20 cellular contexts compared by ENCODE assay signal in genomic region chr17:82361885-82362633, GRCh38. TPM values are rescaled to one million over a fixed set of nuclear protein-coding genes. Genes with fewer than 3 reads are reported as not detected.
DNase-seq lines count a peak whose midpoint lies in the region; ATAC-seq, FAIRE-seq and TF ChIP-seq lines count a peak whose summit lies in the region.
"Had no signal": no experiment of that assay in that cellular context is flagged by ENCODE, and none has a peak within 500 bp of the region (broad histone marks: within the 10 kb centered on the region; RNA-seq: fewer than 3 reads in every experiment).

No MANE protein-coding gene starts in this region.

- H3K27me3 ChIP-seq in mesendoderm (ENCODE audit: insufficient read depth, low read length, poor library complexity) (no peaks in the 10 kb centered on the region), small intestine (ENCODE audit: control insufficient read depth in 2 of 2, insufficient read depth in 2 of 2, low read length in 2 of 2) (peaks cover 0 to 6% of the 10 kb centered on the region in 2 donors)

- H2BK15ac ChIP-seq in mesendoderm (replicated peaks; ENCODE audit: low read depth): no peak overlapping the region

- H3K36me3 Mint-ChIP-seq in activated T-cell treated with anti-CD3 and anti-CD28 coated beads, Interleukin-2, amount 50 U/mL, for 24 hours (ENCODE audit: low read depth): no peaks in the 10 kb centered on the region
- no peaks in the 10 kb centered on the region for H3K36me3 Mint-ChIP-seq in activated T-helper 17 cell treated with anti-CD3 and anti-CD28 coated beads, Interleukin-2, amount 50 U/mL, for 72 hours (ENCODE audit: low read depth)

- no peaks in the 10 kb centered on the region for H3K79me1 ChIP-seq in mesendoderm (ENCODE audit: low read length)

- no peak for DNase-seq in activated T-cell treated with anti-CD3 and anti-CD28 coated beads, Interleukin-2, amount 50 U/mL, for 24 hours
- no peak for DNase-seq in activated T-cell treated with anti-CD3 and anti-CD28 coated beads, Interleukin-2, amount 50 U/mL, for 48 hours
- DNase-seq in mesendoderm (no peak), cortex of kidney (lab: John Stamatoyannopoulos, UW) (no peak), NCI-H510A treated with DMSO at 0.1 percent for 48 hours (lab: John Stamatoyannopoulos, UW) (no peak), small intestine (no peak), lower leg skin (ENCODE audit: low spot score in 2 of 2) (no peak)
- DNase-seq: CD4-positive, alpha-beta T cell; DMS53; NCI-H1105; NCI-H1694; NCI-H774; RPMI8226; SHP77 treated with DMSO at 0.1 percent for 48 hours had no signal

- H3K23ac ChIP-seq in mesendoderm (ENCODE audit: low read length): no peak overlapping the region

- WGBS in mesendoderm (ENCODE audit: extremely low coverage, insufficient coverage, low lambda C conversion rate): no CpG with 5 or more reads among the region's 6 CpGs
- WGBS in small intestine, 3 donors: 88 to 93% (median 92%) methylated on average over 6 of the region's 6 CpGs
- 89 to 97% methylated on average over 6 of the region's 6 CpGs for WGBS in lower leg skin, 2 donors

- H3K18ac ChIP-seq in mesendoderm (ENCODE audit: low read length): no peak overlapping the region

- FAIRE-seq in small intestine (lab: Jason Lieb, UNC): no peak
- FAIRE-seq: A204.1, GM12891 had no signal

- no peak overlapping the region for H2AK5ac ChIP-seq in mesendoderm (ENCODE audit: low read length)

- peaks cover 6% of the 10 kb centered on the region for H3K27me3 Mint-ChIP-seq in activated T-cell treated with anti-CD3 and anti-CD28 coated beads, Interleukin-2, amount 50 U/mL, for 24 hours
- peaks cover 7% of the 10 kb centered on the region for H3K27me3 Mint-ChIP-seq in activated T-helper 17 cell treated with anti-CD3 and anti-CD28 coated beads, Interleukin-2, amount 50 U/mL, for 72 hours

- H2BK120ac ChIP-seq in mesendoderm (ENCODE audit: low read depth, low read length): no peak overlapping the region

- H3K27ac Mint-ChIP-seq in activated T-cell treated with anti-CD3 and anti-CD28 coated beads, Interleukin-2, amount 50 U/mL, for 24 hours: peak overlapping the region; percentile 41
- peak overlapping the region; percentile 13 for H3K27ac Mint-ChIP-seq in activated T-helper 17 cell treated with anti-CD3 and anti-CD28 coated beads, Interleukin-2, amount 50 U/mL, for 72 hours
- H3K27ac Mint-ChIP-seq: CD4-positive, alpha-beta T cell; GM23338 had no signal

- no peaks in the 10 kb centered on the region for H3K79me2 ChIP-seq in mesendoderm (ENCODE audit: control insufficient read depth, insufficient read depth, low read length)

- no peak overlapping the region for H2BK5ac ChIP-seq in mesendoderm (ENCODE audit: low read length)

- no peaks in the 10 kb centered on the region for H3K9me3 ChIP-seq in small intestine (ENCODE audit: control insufficient read depth, low read depth)

- H3K27ac ChIP-seq in mesendoderm (ENCODE audit: low read depth, low read length) (no peak overlapping the region), small intestine (ENCODE audit: low read depth in 1 of 2, low read length in 1 of 2) (no peak overlapping the region)

- peaks cover 7% of the 10 kb centered on the region for H3K4me1 Mint-ChIP-seq in activated T-cell treated with anti-CD3 and anti-CD28 coated beads, Interleukin-2, amount 50 U/mL, for 24 hours (ENCODE audit: low read depth)
- H3K4me1 Mint-ChIP-seq in activated T-helper 17 cell treated with anti-CD3 and anti-CD28 coated beads, Interleukin-2, amount 50 U/mL, for 72 hours: no peaks in the 10 kb centered on the region

- no peak for ATAC-seq in activated T-helper 17 cell treated with anti-CD3 and anti-CD28 coated beads, Interleukin-2, amount 50 U/mL, for 72 hours (replicated peaks)

- intact Hi-C loops in lower leg skin (cut with DNase I; ENCODE audit: low total_unique reads): loop anchor here (5.0 kb wide), 1 partner anchor 330 kb away; the partner anchor contains the start of gene RAC3

- no peak overlapping the region for H3K4me2 ChIP-seq in mesendoderm (ENCODE audit: low read length)
- H3K4me2 ChIP-seq: GM23338 had no signal

- H3K36me3 ChIP-seq in mesendoderm (ENCODE audit: control insufficient read depth, insufficient read depth, low read length) (no peaks in the 10 kb centered on the region), small intestine (ENCODE audit: control insufficient read depth in 2 of 2, insufficient read depth in 2 of 2, low read length in 2 of 2) (no peaks in the 10 kb centered on the region)

- H3K4me3 Mint-ChIP-seq in activated T-cell treated with anti-CD3 and anti-CD28 coated beads, Interleukin-2, amount 50 U/mL, for 24 hours: no peak overlapping the region
- H3K4me3 Mint-ChIP-seq in activated T-helper 17 cell treated with anti-CD3 and anti-CD28 coated beads, Interleukin-2, amount 50 U/mL, for 72 hours: no peak overlapping the region
- H3K4me3 Mint-ChIP-seq: CD4-positive, alpha-beta T cell; GM23338 had no signal

- H3K56ac ChIP-seq in mesendoderm (ENCODE audit: low read length): peak overlapping the region; percentile 34

- TF ChIP-seq POLR2A in lower leg skin (IDR thresholded peaks at IDR 0.05): no peak

- no peak overlapping the region for H3K9ac ChIP-seq in mesendoderm (ENCODE audit: low read length)

- TF ChIP-seq CTCF in lower leg skin (IDR thresholded peaks at IDR 0.05): no peak

- H3K4me3 ChIP-seq in mesendoderm (ENCODE audit: low read length) (no peak overlapping the region), small intestine (ENCODE audit: low read depth in 1 of 2, low read length in 2 of 2) (no peak overlapping the region), lower leg skin (ENCODE audit: low read depth, poor library complexity, severe bottlenecking) (no peak overlapping the region)
- H3K4me3 ChIP-seq: GM23338 had no signal

- no peak overlapping the region for H4K5ac ChIP-seq in mesendoderm (ENCODE audit: low read length)

- no peak overlapping the region for H3K4ac ChIP-seq in mesendoderm (ENCODE audit: low read depth, low read length)

- H3K4me1 ChIP-seq in mesendoderm (ENCODE audit: control insufficient read depth, low read depth, low read length): no peaks in the 10 kb centered on the region
- H3K4me1 ChIP-seq in small intestine (ENCODE audit: control insufficient read depth in 2 of 2, insufficient read depth in 1 of 2, low read depth in 1 of 2, low read length in 1 of 2): no peaks in the 10 kb centered on the region

- H4K8ac ChIP-seq in mesendoderm (ENCODE audit: low read depth, low read length): no peak overlapping the region

- H3K9me3 Mint-ChIP-seq in activated T-cell treated with anti-CD3 and anti-CD28 coated beads, Interleukin-2, amount 50 U/mL, for 24 hours: peaks cover 3% of the 10 kb centered on the region
- no peaks in the 10 kb centered on the region for H3K9me3 Mint-ChIP-seq in activated T-helper 17 cell treated with anti-CD3 and anti-CD28 coated beads, Interleukin-2, amount 50 U/mL, for 72 hours
- H3K9me3 Mint-ChIP-seq: CD4-positive, alpha-beta T cell; GM23338 had no signal

RNA-seq across cellular contexts. Expression of gene TEX19, which starts 3.0 kb away (rescaled TPM):
- under 1 TPM in 1 of 2 donors, not detected in 1; 0.28 TPM for total RNA-seq in activated T-helper 17 cell treated with anti-CD3 and anti-CD28 coated beads, Interleukin-2, amount 50 U/mL, for 72 hours
- polyA plus RNA-seq in mesendoderm (2013, experiment 1 of 2): 0.51 TPM
- polyA plus RNA-seq in mesendoderm (2013, experiment 2 of 2): 0.32 TPM
- polyA plus RNA-seq in small intestine: under 1 TPM in 1 of 3 donors, not detected in 2; 0.07 TPM
- not detected for total RNA-seq in lower leg skin
- total RNA-seq: CD4-positive, alpha-beta T cell had no signal

RNA-seq across cellular contexts. Expression of gene UTS2R, which starts 9.5 kb away (rescaled TPM):
- under 1 TPM in 1 of 2 donors, not detected in 1; 0.45 TPM for total RNA-seq in activated T-helper 17 cell treated with anti-CD3 and anti-CD28 coated beads, Interleukin-2, amount 50 U/mL, for 72 hours
- polyA plus RNA-seq in mesendoderm (2013, experiment 1 of 2): 0.07 TPM
- 0.06 TPM for polyA plus RNA-seq in mesendoderm (2013, experiment 2 of 2)
- polyA plus RNA-seq in small intestine: not detected
- not detected for total RNA-seq in lower leg skin
- total RNA-seq: CD4-positive, alpha-beta T cell; NCI-H460 had no signal
- polyA plus RNA-seq: BJ, GM23338 had no signal

RNA-seq across cellular contexts. Expression of gene SECTM1, which starts 28.5 kb away (rescaled TPM):
- total RNA-seq in activated T-helper 17 cell treated with anti-CD3 and anti-CD28 coated beads, Interleukin-2, amount 50 U/mL, for 72 hours: 10 to 100 TPM; 16.4 to 22.3 TPM
- 0.03 TPM for polyA plus RNA-seq in mesendoderm (2013, experiment 1 of 2)
- 0.01 TPM for polyA plus RNA-seq in mesendoderm (2013, experiment 2 of 2)
- polyA plus RNA-seq in small intestine: 10 to 100 TPM; 14.0 to 81.9 (median 38.2) TPM
- total RNA-seq in lower leg skin: 10 to 100 TPM; 12.4 to 16.3 (median 14.5) TPM

RNA-seq across cellular contexts. Expression of gene CD7, which starts 44.7 kb away (rescaled TPM):
- total RNA-seq in activated T-helper 17 cell treated with anti-CD3 and anti-CD28 coated beads, Interleukin-2, amount 50 U/mL, for 72 hours: 100 to 1,000 TPM; 193 to 378 TPM
- 0.34 TPM for polyA plus RNA-seq in mesendoderm (2013, experiment 1 of 2)
- 0.39 TPM for polyA plus RNA-seq in mesendoderm (2013, experiment 2 of 2)
- polyA plus RNA-seq in small intestine: 10 to 100 TPM in 1 of 3 donors, 1 to 10 TPM in 2; 3.4 to 10.8 (median 6.5) TPM
- under 1 TPM in 2 of 4 donors, not detected in 2; 0.45 to 0.99 TPM for total RNA-seq in lower leg skin
- total RNA-seq: NCI-H460 had no signal

RNA-seq across cellular contexts. Expression of gene HEXD, which starts 56.1 kb away (rescaled TPM):
- 10 to 100 TPM; 25.1 to 31.9 TPM for total RNA-seq in activated T-helper 17 cell treated with anti-CD3 and anti-CD28 coated beads, Interleukin-2, amount 50 U/mL, for 72 hours
- 7.0 TPM for polyA plus RNA-seq in mesendoderm (2013, experiment 1 of 2)
- 6.5 TPM for polyA plus RNA-seq in mesendoderm (2013, experiment 2 of 2)
- polyA plus RNA-seq in small intestine: 100 to 1,000 TPM in 2 of 3 donors, 10 to 100 TPM in 1; 40.8 to 254 (median 207) TPM
- total RNA-seq in lower leg skin: 10 to 100 TPM; 30.0 to 47.1 (median 39.3) TPM
